ENCODE assay signal across 1 cellular context in genomic region chr1:169460193-169460833, GRCh38.
A peak's percentile ranks its signal among the peaks of the same experiment; 100 is the strongest.
TF ChIP-seq lines count a peak whose summit lies in the region.

No MANE protein-coding gene starts in this region.

TF ChIP-seq in HepG2, 621 proteins besides CTCF, POLR2A, EP300 and RAD21 (continued from another document and continues in another):
- TF ChIP-seq PATZ1 (CRISPR knock-in tag; IDR thresholded peaks at IDR 0.05) = 0 out of 2 replicates have a peak, but pooled peaks have one; percentile 20
- no peak for TF ChIP-seq ZNF24 (IDR thresholded peaks at IDR 0.05)
- no peak for TF ChIP-seq HMGXB4 (CRISPR knock-in tag; IDR thresholded peaks at IDR 0.05; ENCODE audit: borderline replicate concordance in 1 of 2, low read depth in 1 of 2)
- TF ChIP-seq ZNF891 (CRISPR knock-in tag; IDR thresholded peaks at IDR 0.05) = no peak
- no peak for TF ChIP-seq SIN3B (IDR thresholded peaks at IDR 0.05; ENCODE audit: low read length)
- TF ChIP-seq RFX3 (CRISPR knock-in tag; IDR thresholded peaks at IDR 0.05) = no peak
- TF ChIP-seq ZNF598 (CRISPR knock-in tag; IDR thresholded peaks at IDR 0.05; ENCODE audit: borderline replicate concordance) = peak; percentile 39; the same call in 1 of the 2 replicates
- no peak for TF ChIP-seq HMG20B (CRISPR knock-in tag; conservative IDR thresholded peaks at IDR 0.05)
- peak; percentile 22; the same call in 1 of the 2 replicates for TF ChIP-seq ZNF292 (CRISPR knock-in tag; IDR thresholded peaks at IDR 0.05; ENCODE audit: borderline replicate concordance, low read depth)
- peak; percentile 78 for TF ChIP-seq ZNF687 (CRISPR knock-in tag; IDR thresholded peaks at IDR 0.05)
- TF ChIP-seq ZFX (CRISPR knock-in tag; IDR thresholded peaks at IDR 0.05; ENCODE audit: low read depth) = peak; percentile 49
- no peak for TF ChIP-seq NFRKB (IDR thresholded peaks at IDR 0.05)
- TF ChIP-seq TGIF2 (CRISPR knock-in tag; IDR thresholded peaks at IDR 0.05) = no peak
- TF ChIP-seq ZNF3 (CRISPR knock-in tag; IDR thresholded peaks at IDR 0.05) = no peak
- peak; percentile 89 for TF ChIP-seq PRDM15 (CRISPR knock-in tag; IDR thresholded peaks at IDR 0.05)
- no peak for TF ChIP-seq ZNF75D (CRISPR knock-in tag; IDR thresholded peaks at IDR 0.05; ENCODE audit: borderline replicate concordance)
- no peak for TF ChIP-seq SP140L (CRISPR knock-in tag; IDR thresholded peaks at IDR 0.05; ENCODE audit: borderline replicate concordance)
- TF ChIP-seq FOXC1 (CRISPR knock-in tag; IDR thresholded peaks at IDR 0.05; ENCODE audit: borderline replicate concordance) = 0 out of 2 replicates have a peak, but pooled peaks have one; percentile 32
- no peak for TF ChIP-seq HNRNPK (IDR thresholded peaks at IDR 0.05; ENCODE audit: low read depth, low read length, poor library complexity, severe bottlenecking)
- peak; percentile 57; the same call in 1 of the 2 replicates for TF ChIP-seq KDM5B (CRISPR knock-in tag; IDR thresholded peaks at IDR 0.05; ENCODE audit: borderline replicate concordance)
- TF ChIP-seq CREB1 (IDR thresholded peaks at IDR 0.05) = no peak
- TF ChIP-seq CREB1 (CRISPR knock-in tag; IDR thresholded peaks at IDR 0.05) = no peak
- no peak for TF ChIP-seq ZMYM2 (CRISPR knock-in tag; IDR thresholded peaks at IDR 0.05)
- TF ChIP-seq ZBTB38 (CRISPR knock-in tag; IDR thresholded peaks at IDR 0.05) = 0 out of 2 replicates have a peak, but pooled peaks have one; percentile 19
- TF ChIP-seq IKZF1 (IDR thresholded peaks at IDR 0.05) = no peak
- no peak for TF ChIP-seq MXI1 (IDR thresholded peaks at IDR 0.05; ENCODE audit: borderline replicate concordance, low read depth, low read length)
- no peak for TF ChIP-seq HMGXB3 (CRISPR knock-in tag; IDR thresholded peaks at IDR 0.05; ENCODE audit: borderline replicate concordance)
- peak; percentile 30; the same call in 1 of the 2 replicates for TF ChIP-seq FOXP4 (CRISPR knock-in tag; IDR thresholded peaks at IDR 0.05)
- no peak for TF ChIP-seq HMGA1 (CRISPR knock-in tag; conservative IDR thresholded peaks at IDR 0.05)
- TF ChIP-seq TEF (CRISPR knock-in tag; IDR thresholded peaks at IDR 0.05) = no peak
- TF ChIP-seq NPAS2 (CRISPR knock-in tag; IDR thresholded peaks at IDR 0.05; ENCODE audit: borderline replicate concordance) = no peak
- TF ChIP-seq SKIL (CRISPR knock-in tag; IDR thresholded peaks at IDR 0.05; ENCODE audit: borderline replicate concordance) = no peak
- TF ChIP-seq RARG (CRISPR knock-in tag; IDR thresholded peaks at IDR 0.05; ENCODE audit: low read depth) = no peak
- TF ChIP-seq ZSCAN30 (CRISPR knock-in tag; IDR thresholded peaks at IDR 0.05) = no peak
- no peak for TF ChIP-seq SRY (CRISPR knock-in tag; IDR thresholded peaks at IDR 0.05)
- TF ChIP-seq ADNP (CRISPR knock-in tag; IDR thresholded peaks at IDR 0.05) = no peak
- peak; percentile 38; the same call in 1 of the 2 replicates for TF ChIP-seq ZMYM4 (CRISPR knock-in tag; IDR thresholded peaks at IDR 0.05)
